Comparison of ENCODE assay signal across 10 cellular contexts in the genomic region with DNA sequence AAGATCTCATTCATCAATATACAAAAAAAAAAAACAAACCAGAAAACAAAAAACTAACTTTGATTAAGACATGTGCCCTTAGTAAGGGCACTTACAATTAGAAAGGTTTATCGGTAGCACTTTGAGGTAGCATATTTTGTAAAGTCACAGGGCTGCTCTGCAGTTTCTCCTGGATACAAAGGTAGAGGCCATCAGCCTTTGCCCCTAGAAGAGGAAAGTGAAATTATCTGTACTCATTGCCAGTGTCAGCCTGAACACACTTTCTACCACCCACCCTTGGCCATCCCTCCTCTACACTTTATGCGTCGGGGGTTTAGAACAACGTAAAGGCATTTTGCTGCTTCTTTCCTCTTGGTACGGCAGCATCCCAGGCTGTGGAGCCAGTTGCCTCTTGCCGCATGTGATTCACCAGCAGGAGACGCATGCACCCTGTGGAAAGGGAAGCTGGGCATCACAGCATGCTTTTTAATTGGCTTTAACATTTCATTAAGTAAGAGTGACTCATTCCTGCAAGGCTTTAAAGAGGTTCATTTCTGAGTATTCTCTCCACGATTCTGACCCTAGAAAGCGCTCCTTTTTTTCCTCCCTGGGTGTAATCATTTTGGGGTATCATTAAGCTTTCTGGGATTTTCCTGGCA.
DNase-seq lines count a peak whose midpoint lies in the region; ATAC-seq and TF ChIP-seq lines count a peak whose summit lies in the region.
"Had no signal": no experiment of that assay in that cellular context is flagged by ENCODE, and none has a peak within 500 bp of the region (broad histone marks: within the 10 kb centered on the region; RNA-seq: fewer than 3 reads in every experiment).

No MANE protein-coding gene starts in this region.

- ATAC-seq in foreskin keratinocyte (peak; percentile 80), sciatic nerve (peak; percentile 47), HG03460 (IDR thresholded peaks at IDR 0.05; ENCODE audit: unreplicated experiment) (no peak)

- no peak overlapping the region for H3K27ac ChIP-seq in foreskin keratinocyte
- H3K27ac ChIP-seq: 22Rv1, coronary artery had no signal

- peaks cover 31% of the 10 kb centered on the region for H3K4me1 ChIP-seq in foreskin keratinocyte

- DNase-seq in DMS 273 (lab: John Stamatoyannopoulos, UW; ENCODE audit: unreplicated experiment) = peak; percentile 55
- no peak for DNase-seq in DMS 273 treated with DMSO at 0.1 percent for 48 hours (lab: John Stamatoyannopoulos, UW)
- DNase-seq in T1000 (lab: John Stamatoyannopoulos, UW) = peak; percentile 52
- DNase-seq in foreskin keratinocyte = peak in 1 of 2 donors; percentile 76
- DNase-seq in sciatic nerve (ENCODE audit: low spot score) = no peak
- no peak for DNase-seq in COR-L47 (lab: John Stamatoyannopoulos, UW)
- DNase-seq in GM10266 (ENCODE audit: extremely low spot score) = no peak

- intact Hi-C loops in sciatic nerve (cut with DNase I) = no loop called here

- TF ChIP-seq CTCF in foreskin keratinocyte (conservative IDR thresholded peaks at IDR 0.05) = peak; percentile 86
- TF ChIP-seq CTCF in GM10266 (IDR thresholded peaks at IDR 0.05; ENCODE audit: control insufficient read depth, insufficient read depth, low read depth, missing control alignments) = no peak

- no peaks in the 10 kb centered on the region for H3K27me3 ChIP-seq in foreskin keratinocyte

Comparison
In these comparisons a context has a peak if more than half of its experiments do, and no peak if none do; other contexts are left out.
1. DNase-seq: peak in DMS 273 (single experiment) and T1000 (single experiment); none in DMS 273 treated with DMSO at 0.1 percent for 48 hours (single experiment), sciatic nerve (single experiment), COR-L47 (single experiment) and GM10266 (single experiment).